ENCODE assay signal across 10 cellular contexts in the genomic region with DNA sequence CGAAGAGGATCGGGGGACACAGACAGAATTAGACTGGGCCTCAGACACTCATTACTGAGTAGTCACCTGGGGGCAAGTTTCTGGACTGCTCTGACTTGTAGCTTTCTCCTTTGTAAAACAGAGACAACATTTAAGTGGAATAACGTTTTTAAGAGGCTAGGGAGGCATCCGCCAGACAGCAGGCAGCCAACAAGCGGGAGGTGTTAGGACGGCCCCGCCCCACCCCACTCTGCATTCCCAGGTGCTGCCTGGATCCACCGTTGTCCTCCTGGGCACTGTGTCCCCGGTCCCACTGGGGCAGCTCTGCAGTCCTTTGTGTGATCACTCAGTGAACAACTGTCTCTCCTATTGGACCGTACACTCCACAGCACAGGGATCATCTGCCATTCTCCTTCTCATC.
"Had no signal": no experiment of that assay in that cellular context is flagged by ENCODE, and none has a peak within 500 bp of the region (broad histone marks: within the 10 kb centered on the region; RNA-seq: fewer than 3 reads in every experiment).

No MANE protein-coding gene starts in this region.

- H3K9me3 Mint-ChIP-seq: activated T-cell treated with anti-CD3 and anti-CD28 coated beads, Interleukin-2, amount 50 U/mL, for 4 hours had no signal

- DNase-seq: activated CD4-positive, CD25-positive, alpha-beta regulatory T cell; activated T-cell treated with anti-CD3 and anti-CD28 coated beads, Interleukin-2, amount 50 U/mL, for 4 hours; foreskin keratinocyte; head of caudate nucleus; left cardiac atrium; lower lobe of right lung; midbrain; stimulated activated CD4-positive, alpha-beta T cell treated with anti-CD3 and anti-CD28 coated beads, Interleukin-15, amount 100 ng/mL, for 24 hours; stimulated activated CD4-positive, alpha-beta T cell treated with anti-CD3 and anti-CD28 coated beads, Interleukin-4, amount 100 ng/mL, for 24 hours; upper lobe of left lung had no signal

- ATAC-seq: activated T-cell treated with anti-CD3 and anti-CD28 coated beads, Interleukin-2, amount 50 U/mL, for 4 hours; foreskin keratinocyte; left cardiac atrium had no signal
